ENCODE assay signal across 1 cellular context in the genomic region with DNA sequence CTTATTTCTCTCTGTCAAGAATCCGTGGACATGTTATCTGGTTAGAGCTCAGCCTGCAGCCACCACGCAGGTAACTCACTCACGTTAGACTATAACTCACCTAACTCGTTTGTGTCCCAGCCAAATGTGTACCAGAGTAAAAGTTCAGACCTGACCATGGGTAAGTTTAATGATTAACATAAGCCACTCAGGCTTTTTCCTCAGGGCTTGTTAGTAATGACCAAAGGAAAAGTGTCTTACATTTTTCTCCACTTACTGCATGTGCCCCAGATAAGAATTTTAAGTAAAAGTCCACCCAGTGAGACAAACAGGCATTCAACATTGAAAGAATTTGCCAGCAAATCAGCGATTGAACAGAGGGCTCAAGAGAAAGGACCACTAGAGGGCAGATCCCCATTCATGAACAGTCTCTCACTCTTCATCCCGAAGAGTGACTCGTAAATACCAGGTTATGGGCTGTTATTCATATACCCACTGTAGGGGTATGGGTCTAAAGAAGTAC.
TF ChIP-seq lines count a peak whose summit lies in the region.

TSS of gene PKHD1 (minus strand) at position 116 of the 502 bp plus-strand sequence. CDS start 2,680 bp downstream, outside the sequence.

TF ChIP-seq in HepG2, 621 proteins besides CTCF, POLR2A, EP300 and RAD21 (continued from another document):
- TF ChIP-seq, protein P1, sequence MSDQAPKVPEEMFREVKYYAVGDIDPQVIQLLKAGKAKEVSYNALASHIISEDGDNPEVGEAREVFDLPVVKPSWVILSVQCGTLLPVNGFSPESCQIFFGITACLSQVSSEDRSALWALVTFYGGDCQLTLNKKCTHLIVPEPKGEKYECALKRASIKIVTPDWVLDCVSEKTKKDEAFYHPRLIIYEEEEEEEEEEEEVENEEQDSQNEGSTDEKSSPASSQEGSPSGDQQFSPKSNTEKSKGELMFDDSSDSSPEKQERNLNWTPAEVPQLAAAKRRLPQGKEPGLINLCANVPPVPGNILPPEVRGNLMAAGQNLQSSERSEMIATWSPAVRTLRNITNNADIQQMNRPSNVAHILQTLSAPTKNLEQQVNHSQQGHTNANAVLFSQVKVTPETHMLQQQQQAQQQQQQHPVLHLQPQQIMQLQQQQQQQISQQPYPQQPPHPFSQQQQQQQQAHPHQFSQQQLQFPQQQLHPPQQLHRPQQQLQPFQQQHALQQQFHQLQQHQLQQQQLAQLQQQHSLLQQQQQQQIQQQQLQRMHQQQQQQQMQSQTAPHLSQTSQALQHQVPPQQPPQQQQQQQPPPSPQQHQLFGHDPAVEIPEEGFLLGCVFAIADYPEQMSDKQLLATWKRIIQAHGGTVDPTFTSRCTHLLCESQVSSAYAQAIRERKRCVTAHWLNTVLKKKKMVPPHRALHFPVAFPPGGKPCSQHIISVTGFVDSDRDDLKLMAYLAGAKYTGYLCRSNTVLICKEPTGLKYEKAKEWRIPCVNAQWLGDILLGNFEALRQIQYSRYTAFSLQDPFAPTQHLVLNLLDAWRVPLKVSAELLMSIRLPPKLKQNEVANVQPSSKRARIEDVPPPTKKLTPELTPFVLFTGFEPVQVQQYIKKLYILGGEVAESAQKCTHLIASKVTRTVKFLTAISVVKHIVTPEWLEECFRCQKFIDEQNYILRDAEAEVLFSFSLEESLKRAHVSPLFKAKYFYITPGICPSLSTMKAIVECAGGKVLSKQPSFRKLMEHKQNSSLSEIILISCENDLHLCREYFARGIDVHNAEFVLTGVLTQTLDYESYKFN (CRISPR knock-in tag; conservative IDR thresholded peaks at IDR 0.05) = peak; percentile 61
- no peak for TF ChIP-seq HDAC6 (IDR thresholded peaks at IDR 0.05; ENCODE audit: low read depth, low read length)
- TF ChIP-seq KAT8 (CRISPR knock-in tag; IDR thresholded peaks at IDR 0.05) = 0 out of 2 replicates have a peak, but pooled peaks have one; percentile 11
- TF ChIP-seq KDM2A (CRISPR knock-in tag; IDR thresholded peaks at IDR 0.05; ENCODE audit: borderline replicate concordance, low read depth) = no peak
- peak; percentile 53 for TF ChIP-seq CBX1 (IDR thresholded peaks at IDR 0.05; ENCODE audit: low read depth)
- TF ChIP-seq TAF15 (IDR thresholded peaks at IDR 0.05; ENCODE audit: low read depth, low read length, poor library complexity, severe bottlenecking) = no peak
- TF ChIP-seq ZNF343 (CRISPR knock-in tag; IDR thresholded peaks at IDR 0.05) = no peak
- peak; percentile 43; the same call in 1 of the 2 replicates for TF ChIP-seq MEF2D (CRISPR knock-in tag; IDR thresholded peaks at IDR 0.05)
- TF ChIP-seq MAFG (CRISPR knock-in tag; IDR thresholded peaks at IDR 0.05) = 0 out of 2 replicates have a peak, but pooled peaks have one; percentile 43
- TF ChIP-seq PTBP1 (IDR thresholded peaks at IDR 0.05; ENCODE audit: low read depth, low read length, poor library complexity, severe bottlenecking) = no peak
- TF ChIP-seq NCOA1 (CRISPR knock-in tag; IDR thresholded peaks at IDR 0.05) = no peak
- TF ChIP-seq CSRNP2 (CRISPR knock-in tag; conservative IDR thresholded peaks at IDR 0.05; ENCODE audit: low read depth) = no peak
- no peak for TF ChIP-seq ZNF577 (CRISPR knock-in tag; IDR thresholded peaks at IDR 0.05; ENCODE audit: borderline replicate concordance, low read depth)
- TF ChIP-seq RBM22 (optimal IDR thresholded peaks at IDR 0.05; ENCODE audit: low read length) = no peak
- no peak for TF ChIP-seq ZBTB46 (CRISPR knock-in tag; IDR thresholded peaks at IDR 0.05; ENCODE audit: borderline replicate concordance)
